In genomic region chr16:89033304-89033703, GRCh38 we compare ENCODE assay signal across 28 cellular contexts. TPM values are rescaled to one million over a fixed set of nuclear protein-coding genes. Genes with fewer than 3 reads are reported as not detected.
DNase-seq lines count a peak whose midpoint lies in the region; ATAC-seq and TF ChIP-seq lines count a peak whose summit lies in the region.
"Had no signal": no experiment of that assay in that cellular context is flagged by ENCODE, and none has a peak within 500 bp of the region (broad histone marks: within the 10 kb centered on the region; RNA-seq: fewer than 3 reads in every experiment).

No MANE protein-coding gene starts in this region.

- POLR2A ChIA-PET in CD4-positive, alpha-beta memory T cell (lab: Charles Lee; ENCODE audit: partially characterized antibody) = no interaction called here

- H3K9me3 ChIP-seq in CD4-positive, alpha-beta memory T cell (ENCODE audit: control insufficient read depth in 1 of 2, low read length in 2 of 2) = no peaks in the 10 kb centered on the region
- peaks cover 0 to 8% (median 0%) of the 10 kb centered on the region in 3 donors for H3K9me3 ChIP-seq in gastroesophageal sphincter
- H3K9me3 ChIP-seq: esophagus squamous epithelium had no signal

- no peak overlapping the region for H3K4me3 Mint-ChIP-seq in activated CD4-positive, alpha-beta T cell treated with anti-CD3 and anti-CD28 coated beads, Interleukin-2, amount 10 ng/mL, durations not matched to agents 24 days and 14 days
- H3K4me3 Mint-ChIP-seq in CD4-positive, alpha-beta memory T cell = peak overlapping the region in 5 of 8 donors; percentile 18 to 46 (median 24)
- no peak overlapping the region for H3K4me3 Mint-ChIP-seq in central memory CD8-positive, alpha-beta T cell
- H3K4me3 Mint-ChIP-seq in nephron progenitor cell = no peak overlapping the region
- H3K4me3 Mint-ChIP-seq: activated T-cell treated with anti-CD3 and anti-CD28 coated beads, Interleukin-2, amount 50 U/mL, for 24 hours had no signal

- H3K27ac Mint-ChIP-seq in activated CD4-positive, alpha-beta T cell treated with anti-CD3 and anti-CD28 coated beads, Interleukin-2, amount 10 ng/mL, durations not matched to agents 24 days and 14 days = peak overlapping the region; percentile 39
- H3K27ac Mint-ChIP-seq in CD4-positive, alpha-beta memory T cell = peak overlapping the region in 4 of 7 donors; percentile 48 to 76 (median 65)
- peak overlapping the region; percentile 72 for H3K27ac Mint-ChIP-seq in central memory CD8-positive, alpha-beta T cell (ENCODE audit: low read depth)
- no peak overlapping the region for H3K27ac Mint-ChIP-seq in nephron progenitor cell

- no peaks in the 10 kb centered on the region for H3K27me3 ChIP-seq in CD4-positive, alpha-beta memory T cell (ENCODE audit: insufficient read depth, low read length)
- H3K27me3 ChIP-seq in gastroesophageal sphincter = peaks cover 57% of the 10 kb centered on the region

- H3K4me3 ChIP-seq in CD4-positive, alpha-beta memory T cell (ENCODE audit: low read length in 2 of 2) = no peak overlapping the region
- no peak overlapping the region for H3K4me3 ChIP-seq in gastroesophageal sphincter
- H3K4me3 ChIP-seq: esophagus squamous epithelium, hepatocyte, PC-9, stomach, transverse colon had no signal

- CTCF ChIA-PET in CD4-positive, alpha-beta memory T cell (lab: Charles Lee; ENCODE audit: partially characterized antibody) = no interaction called here

- no peak for ATAC-seq in central memory CD8-positive, alpha-beta T cell (replicated peaks; ENCODE audit: extremely low read depth, poor library complexity, severe bottlenecking)
- no peak for ATAC-seq in gastroesophageal sphincter

- peaks cover 2% of the 10 kb centered on the region for H3K27me3 Mint-ChIP-seq in activated CD4-positive, alpha-beta T cell treated with anti-CD3 and anti-CD28 coated beads, Interleukin-2, amount 10 ng/mL, durations not matched to agents 24 days and 14 days
- H3K27me3 Mint-ChIP-seq in CD4-positive, alpha-beta memory T cell = no peaks in the 10 kb centered on the region
- peaks cover 24% of the 10 kb centered on the region for H3K27me3 Mint-ChIP-seq in central memory CD8-positive, alpha-beta T cell
- peaks cover 46% of the 10 kb centered on the region for H3K27me3 Mint-ChIP-seq in nephron progenitor cell (ENCODE audit: low read depth, poor library complexity)

- peaks cover 3% of the 10 kb centered on the region for H3K36me3 Mint-ChIP-seq in activated CD4-positive, alpha-beta T cell treated with anti-CD3 and anti-CD28 coated beads, Interleukin-2, amount 10 ng/mL, durations not matched to agents 24 days and 14 days (ENCODE audit: low read depth)
- no peaks in the 10 kb centered on the region for H3K36me3 Mint-ChIP-seq in CD4-positive, alpha-beta memory T cell
- H3K36me3 Mint-ChIP-seq in central memory CD8-positive, alpha-beta T cell (ENCODE audit: insufficient read depth) = peaks cover 1% of the 10 kb centered on the region
- no peaks in the 10 kb centered on the region for H3K36me3 Mint-ChIP-seq in nephron progenitor cell (ENCODE audit: low read depth)
- H3K36me3 Mint-ChIP-seq: IgD-negative memory B cell had no signal

- TF ChIP-seq EP300 in gastroesophageal sphincter (IDR thresholded peaks at IDR 0.05) = no peak

- no peak for TF ChIP-seq POLR2A in gastroesophageal sphincter (IDR thresholded peaks at IDR 0.05)

- no peaks in the 10 kb centered on the region for H3K36me3 ChIP-seq in CD4-positive, alpha-beta memory T cell (ENCODE audit: insufficient read depth, low read length)
- H3K36me3 ChIP-seq in gastroesophageal sphincter = no peaks in the 10 kb centered on the region
- H3K36me3 ChIP-seq: esophagus squamous epithelium, stomach, transverse colon had no signal

- no peak for TF ChIP-seq CTCF in nephron progenitor cell (IDR thresholded peaks at IDR 0.05)
- TF ChIP-seq CTCF in gastroesophageal sphincter (IDR thresholded peaks at IDR 0.05) = no peak

- DNase-seq in activated CD4-positive, alpha-beta T cell treated with anti-CD3 and anti-CD28 coated beads, Interleukin-2, amount 10 ng/mL, durations not matched to agents 24 days and 14 days = no peak
- no peak for DNase-seq in activated CD4-positive, alpha-beta T cell treated with anti-CD3 and anti-CD28 coated beads, Interleukin-2, amount 50 U/mL, for 1 hour
- DNase-seq in CD4-positive, alpha-beta memory T cell = no peak
- no peak for DNase-seq in central memory CD8-positive, alpha-beta T cell (ENCODE audit: low spot score in 2 of 2)
- peak; percentile 1 for DNase-seq in nephron progenitor cell
- DNase-seq in AML-193 (lab: John Stamatoyannopoulos, UW) = no peak
- DNase-seq in NCI-H1694 treated with DMSO at 0.1 percent for 48 hours (lab: John Stamatoyannopoulos, UW) = no peak
- DNase-seq: 8988T; activated CD4-positive, alpha-beta T cell treated with anti-CD3 and anti-CD28 coated beads for 1 hour; activated CD8-positive, alpha-beta memory T cell treated with anti-CD3 and anti-CD28 coated beads for 24 hours; activated naive CD4-positive, alpha-beta T cell; activated T-cell treated with anti-CD3 and anti-CD28 coated beads, Interleukin-2, amount 50 U/mL, for 24 hours; amniotic stem cell; cortex of kidney; esophagus squamous epithelium; foreskin melanocyte; GDM1; mesenchymal stem cell; NCI-H1092 treated with DMSO at 0.1 percent for 48 hours; NCI-H1930; NCI-H524; PC-9; stomach; SW 1271; transverse colon had no signal

- H3K4me1 Mint-ChIP-seq in activated CD4-positive, alpha-beta T cell treated with anti-CD3 and anti-CD28 coated beads, Interleukin-2, amount 10 ng/mL, durations not matched to agents 24 days and 14 days = peaks cover 27% of the 10 kb centered on the region
- H3K4me1 Mint-ChIP-seq in CD4-positive, alpha-beta memory T cell = peaks cover 22 to 54% (median 38%) of the 10 kb centered on the region in 4 donors
- peaks cover 16% of the 10 kb centered on the region for H3K4me1 Mint-ChIP-seq in central memory CD8-positive, alpha-beta T cell
- no peaks in the 10 kb centered on the region for H3K4me1 Mint-ChIP-seq in nephron progenitor cell

- peaks cover 3% of the 10 kb centered on the region for H3K9me3 Mint-ChIP-seq in activated CD4-positive, alpha-beta T cell treated with anti-CD3 and anti-CD28 coated beads, Interleukin-2, amount 10 ng/mL, durations not matched to agents 24 days and 14 days
- H3K9me3 Mint-ChIP-seq in CD4-positive, alpha-beta memory T cell = peaks cover 0 to 2% (median 0%) of the 10 kb centered on the region in 8 donors
- peaks cover 6% of the 10 kb centered on the region for H3K9me3 Mint-ChIP-seq in central memory CD8-positive, alpha-beta T cell
- peaks cover 15% of the 10 kb centered on the region for H3K9me3 Mint-ChIP-seq in nephron progenitor cell
- H3K9me3 Mint-ChIP-seq: IgD-negative memory B cell had no signal

- intact Hi-C loops in activated CD4-positive, alpha-beta T cell treated with anti-CD3 and anti-CD28 coated beads, Interleukin-2, amount 10 ng/mL, durations not matched to agents 24 days and 14 days (cut with micrococcal nuclease) = no loop called here
- intact Hi-C loops in CD4-positive, alpha-beta memory T cell (cut with micrococcal nuclease) = no loop called here

- H3K4me1 ChIP-seq in CD4-positive, alpha-beta memory T cell (ENCODE audit: insufficient read depth, low read length) = peaks cover 44% of the 10 kb centered on the region
- H3K4me1 ChIP-seq in gastroesophageal sphincter = no peaks in the 10 kb centered on the region
- H3K4me1 ChIP-seq: esophagus squamous epithelium, stomach, transverse colon had no signal

- H3K27ac ChIP-seq in CD4-positive, alpha-beta memory T cell (ENCODE audit: low read depth, low read length) = no peak overlapping the region
- no peak overlapping the region for H3K27ac ChIP-seq in gastroesophageal sphincter
- H3K27ac ChIP-seq: esophagus squamous epithelium, hepatocyte, PC-9, stomach, transverse colon had no signal

- WGBS in gastroesophageal sphincter (ENCODE audit: low coverage in 1 of 2), 2 donors = 52 to 72% methylated on average over 3 to 10 of the region's 10 CpGs

RNA-seq across cellular contexts. Expression of gene CBFA2T3, which starts 56.3 kb away (rescaled TPM):
- not detected in 2 replicates for total RNA-seq in activated CD4-positive, alpha-beta T cell treated with anti-CD3 and anti-CD28 coated beads, Interleukin-2, amount 10 ng/mL, durations not matched to agents 24 days and 14 days
- under 1 TPM in 1 of 2 experiments, not detected in 1; 0.11 TPM for total RNA-seq in CD4-positive, alpha-beta memory T cell
- under 1 TPM in 1 of 2 donors, not detected in 1; 0.14 TPM for polyA plus RNA-seq in CD4-positive, alpha-beta memory T cell
- total RNA-seq in gastroesophageal sphincter = 1 to 10 TPM; 1.4 to 5.8 (median 1.5) TPM

Comparison
In these comparisons a context has a peak if more than half of its experiments do, and no peak if none do; other contexts are left out.
1. H3K4me3 Mint-ChIP-seq: peak in CD4-positive, alpha-beta memory T cell (5 of 8); none in activated CD4-positive, alpha-beta T cell treated with anti-CD3 and anti-CD28 coated beads, Interleukin-2, amount 10 ng/mL, durations not matched to agents 24 days and 14 days (single experiment), central memory CD8-positive, alpha-beta T cell (single experiment) and nephron progenitor cell (single experiment).